ENCODE assay signal across 1 cellular context in genomic region chr7:101165075-101165957, GRCh38.
TF ChIP-seq lines count a peak whose summit lies in the region.

TSS of gene VGF (minus strand) at chr7:101165569. CDS start at chr7:101164843, 726 bp downstream.

TF ChIP-seq in HepG2, 621 proteins besides CTCF, POLR2A, EP300 and RAD21 (continued from another document and continues in another):
- peak; percentile 98 for TF ChIP-seq ZXDC (CRISPR knock-in tag; IDR thresholded peaks at IDR 0.05)
- peak; percentile 96 for TF ChIP-seq ZFP1 (CRISPR knock-in tag; IDR thresholded peaks at IDR 0.05)
- TF ChIP-seq ZEB1 (IDR thresholded peaks at IDR 0.05; ENCODE audit: insufficient replicate concordance, low read depth), result no peak
- TF ChIP-seq TIGD3 (CRISPR knock-in tag; IDR thresholded peaks at IDR 0.05; ENCODE audit: borderline replicate concordance), result peak; percentile 99; the same call in 1 of the 2 replicates
- peak; percentile 98 for TF ChIP-seq ARNT2 (CRISPR knock-in tag; IDR thresholded peaks at IDR 0.05; ENCODE audit: low read depth)
- no peak for TF ChIP-seq SNRNP70 (IDR thresholded peaks at IDR 0.05; ENCODE audit: low read depth, low read length)
- TF ChIP-seq MTERF4 (CRISPR knock-in tag; IDR thresholded peaks at IDR 0.05), result peak; percentile 99
- no peak for TF ChIP-seq SOX6 (IDR thresholded peaks at IDR 0.05)
- peak; percentile 75 for TF ChIP-seq SOX6 (CRISPR knock-in tag; IDR thresholded peaks at IDR 0.05)
- peak; percentile 76 for TF ChIP-seq CREB1 (IDR thresholded peaks at IDR 0.05)
- peak; percentile 77 for TF ChIP-seq CREB1 (CRISPR knock-in tag; IDR thresholded peaks at IDR 0.05)
- TF ChIP-seq ZBTB44 (CRISPR knock-in tag; IDR thresholded peaks at IDR 0.05), result peak; percentile 99
- no peak for TF ChIP-seq IKZF1 (IDR thresholded peaks at IDR 0.05)
- TF ChIP-seq PRMT3 (CRISPR knock-in tag; IDR thresholded peaks at IDR 0.05; ENCODE audit: borderline replicate concordance, low read depth), result peak; percentile 99
- no peak for TF ChIP-seq TERF1 (CRISPR knock-in tag; IDR thresholded peaks at IDR 0.05)
- TF ChIP-seq TRIM24 (CRISPR knock-in tag; IDR thresholded peaks at IDR 0.05), result no peak
- TF ChIP-seq ATAD3A (CRISPR knock-in tag; IDR thresholded peaks at IDR 0.05), result peak; percentile 96; the same call in 1 of the 2 replicates
- peak; percentile 94 for TF ChIP-seq SPEN (CRISPR knock-in tag; IDR thresholded peaks at IDR 0.05; ENCODE audit: low read depth)
- TF ChIP-seq ZNF142 (CRISPR knock-in tag; IDR thresholded peaks at IDR 0.05), result peak; percentile 95
- TF ChIP-seq SRSF1 (optimal IDR thresholded peaks at IDR 0.05; ENCODE audit: low read depth, low read length), result no peak
- TF ChIP-seq ZNF562 (CRISPR knock-in tag; IDR thresholded peaks at IDR 0.05; ENCODE audit: borderline replicate concordance), result no peak
- peak; percentile 98; the same call in 1 of the 2 replicates for TF ChIP-seq FOXO4 (CRISPR knock-in tag; conservative IDR thresholded peaks at IDR 0.05)
- TF ChIP-seq ZNF138 (CRISPR knock-in tag; IDR thresholded peaks at IDR 0.05; ENCODE audit: low read depth), result peak; percentile 99
- TF ChIP-seq ZNF773 (CRISPR knock-in tag; IDR thresholded peaks at IDR 0.05; ENCODE audit: borderline replicate concordance), result peak; percentile 99
- TF ChIP-seq THAP9 (CRISPR knock-in tag; IDR thresholded peaks at IDR 0.05; ENCODE audit: borderline replicate concordance), result peak; percentile 70; the same call in 1 of the 2 replicates
- no peak for TF ChIP-seq SP140L (CRISPR knock-in tag; IDR thresholded peaks at IDR 0.05; ENCODE audit: borderline replicate concordance)
- peak; percentile 54; the same call in 1 of the 2 replicates for TF ChIP-seq KMT2A (CRISPR knock-in tag; IDR thresholded peaks at IDR 0.05)
- peak; percentile 99 for TF ChIP-seq AHR (CRISPR knock-in tag; IDR thresholded peaks at IDR 0.05)
- peak; percentile 100 for TF ChIP-seq ERF (CRISPR knock-in tag; IDR thresholded peaks at IDR 0.05)
- TF ChIP-seq SRSF4 (IDR thresholded peaks at IDR 0.05; ENCODE audit: low read depth, low read length, poor library complexity, severe bottlenecking), result no peak
- TF ChIP-seq GPN1 (CRISPR knock-in tag; IDR thresholded peaks at IDR 0.05; ENCODE audit: borderline replicate concordance), result peak; percentile 98
- TF ChIP-seq ELK4 (CRISPR knock-in tag; IDR thresholded peaks at IDR 0.05; ENCODE audit: borderline replicate concordance), result peak; percentile 81; the same call in 1 of the 2 replicates
- peak; percentile 95 for TF ChIP-seq TEF (CRISPR knock-in tag; IDR thresholded peaks at IDR 0.05)
- TF ChIP-seq HOXA7 (CRISPR knock-in tag; IDR thresholded peaks at IDR 0.05), result 0 out of 2 replicates have a peak, but pooled peaks have one; percentile 69
- TF ChIP-seq ZNF30 (CRISPR knock-in tag; IDR thresholded peaks at IDR 0.05), result peak; percentile 93
- TF ChIP-seq ZNF17 (CRISPR knock-in tag; IDR thresholded peaks at IDR 0.05), result 0 out of 2 replicates have a peak, but pooled peaks have one; percentile 76
- peak; percentile 96 for TF ChIP-seq ZNF441 (CRISPR knock-in tag; IDR thresholded peaks at IDR 0.05; ENCODE audit: borderline replicate concordance)
- TF ChIP-seq E2F5 (CRISPR knock-in tag; conservative IDR thresholded peaks at IDR 0.05), result peak; percentile 91
- TF ChIP-seq ZNF354B (CRISPR knock-in tag; IDR thresholded peaks at IDR 0.05), result peak; percentile 95
